8 cellular contexts compared by ENCODE assay signal in genomic region chr9:85258823-85259370, GRCh38.
DNase-seq lines count a peak whose midpoint lies in the region; ATAC-seq and TF ChIP-seq lines count a peak whose summit lies in the region.

No MANE protein-coding gene starts in this region.

- TF ChIP-seq CTCF in C4-2B (conservative IDR thresholded peaks at IDR 0.05) (peak; percentile 90), PC-3 (conservative IDR thresholded peaks at IDR 0.05; ENCODE audit: low read depth, low read length) (peak; percentile 51)

- peak; percentile 22 for DNase-seq in HS-5 (ENCODE audit: low read depth)
- DNase-seq in PC-3: peak; percentile 34
- peak; percentile 16 for DNase-seq in epithelial cell of prostate (ENCODE audit: low read depth, low spot score)
- peak; percentile 76 for DNase-seq in midbrain (lab: John Stamatoyannopoulos, UW)
- no peak for DNase-seq in NCI-H2171 (lab: John Stamatoyannopoulos, UW)
- no peak for DNase-seq in CD8-positive, alpha-beta memory T cell

- H3K27me3 ChIP-seq in PC-3 (ENCODE audit: low read length): no peaks in the 10 kb centered on the region
- no peaks in the 10 kb centered on the region for H3K27me3 ChIP-seq in CD8-positive, alpha-beta memory T cell (ENCODE audit: insufficient read depth, low read length, poor library complexity, severe bottlenecking)

- peak; percentile 90 for ATAC-seq in GM18511 (IDR thresholded peaks at IDR 0.05; ENCODE audit: unreplicated experiment)
- ATAC-seq in PC-3: no peak

- H3K79me2 ChIP-seq in PC-3 (ENCODE audit: low read length): no peaks in the 10 kb centered on the region

- H3K4me1 Mint-ChIP-seq in CD8-positive, alpha-beta memory T cell: no peaks in the 10 kb centered on the region

- no TSS peak for BruUV-seq in PC-3 (replicated peaks; lab: Mats Ljungman, UMichigan)

- H3K9ac ChIP-seq in PC-3 (ENCODE audit: low read length): no peak overlapping the region

- H3K9me2 ChIP-seq in PC-3 (replicated peaks; ENCODE audit: low read length): no peaks in the 10 kb centered on the region

- no peak overlapping the region for H2AFZ ChIP-seq in PC-3 (ENCODE audit: low read length)

- no peak overlapping the region for H3K4me2 ChIP-seq in PC-3 (ENCODE audit: low read length)

- POLR2A ChIA-PET in PC-3 (lab: Charles Lee; ENCODE audit: unreplicated experiment): no interaction called here
- POLR2A ChIA-PET in CD8-positive, alpha-beta memory T cell (lab: Charles Lee): no interaction called here

- CTCF ChIA-PET in PC-3 (lab: Charles Lee): no interaction called here
- CTCF ChIA-PET in CD8-positive, alpha-beta memory T cell (lab: Charles Lee): no interaction called here

- no peaks in the 10 kb centered on the region for H4K20me1 ChIP-seq in PC-3 (ENCODE audit: low read length)

- no peaks in the 10 kb centered on the region for H3F3A ChIP-seq in PC-3 (ENCODE audit: low read length, unreplicated experiment)

- no peak overlapping the region for H3K27ac Mint-ChIP-seq in CD8-positive, alpha-beta memory T cell

- H3K27me3 Mint-ChIP-seq in CD8-positive, alpha-beta memory T cell: peaks cover 6 to 25% of the 10 kb centered on the region in 2 donors

- no peaks in the 10 kb centered on the region for H3K4me1 ChIP-seq in PC-3 (ENCODE audit: insufficient read depth, low read length)
- no peaks in the 10 kb centered on the region for H3K4me1 ChIP-seq in CD8-positive, alpha-beta memory T cell (ENCODE audit: insufficient read depth, low read length)

- no peaks in the 10 kb centered on the region for H3K36me3 Mint-ChIP-seq in CD8-positive, alpha-beta memory T cell

- H3K9me3 Mint-ChIP-seq in CD8-positive, alpha-beta memory T cell: peaks cover 0 to 6% (median 2%) of the 10 kb centered on the region in 5 donors

- no peaks in the 10 kb centered on the region for H3K36me3 ChIP-seq in PC-3 (ENCODE audit: low read depth, low read length)
- no peaks in the 10 kb centered on the region for H3K36me3 ChIP-seq in CD8-positive, alpha-beta memory T cell (ENCODE audit: insufficient read depth, low read length)

- intact Hi-C loops in PC-3 (cut with micrococcal nuclease): no loop called here

- no peak overlapping the region for H3K4me3 Mint-ChIP-seq in CD8-positive, alpha-beta memory T cell

- H3K4me3 ChIP-seq in PC-3 (ENCODE audit: low read length): no peak overlapping the region
- no peak overlapping the region for H3K4me3 ChIP-seq in CD8-positive, alpha-beta memory T cell (ENCODE audit: low read length)

- H3K9me3 ChIP-seq in PC-3 (ENCODE audit: low read length): no peaks in the 10 kb centered on the region
- no peaks in the 10 kb centered on the region for H3K9me3 ChIP-seq in CD8-positive, alpha-beta memory T cell (ENCODE audit: low read length)

- H3K27ac ChIP-seq in C4-2B (no peak overlapping the region), PC-3 (ENCODE audit: low read length) (no peak overlapping the region), epithelial cell of prostate (no peak overlapping the region)
- H3K27ac ChIP-seq in CD8-positive, alpha-beta memory T cell (ENCODE audit: low read depth, low read length): no peak overlapping the region

Comparison
In these comparisons a context has a peak if more than half of its experiments do, and no peak if none do; other contexts are left out.
1. DNase-seq: peak in HS-5 (single experiment), PC-3 (single experiment), epithelial cell of prostate (single experiment) and midbrain (single experiment); none in NCI-H2171 (single experiment) and CD8-positive, alpha-beta memory T cell (0 of 5).